ENCODE assay signal across 1 cellular context in the genomic region with DNA sequence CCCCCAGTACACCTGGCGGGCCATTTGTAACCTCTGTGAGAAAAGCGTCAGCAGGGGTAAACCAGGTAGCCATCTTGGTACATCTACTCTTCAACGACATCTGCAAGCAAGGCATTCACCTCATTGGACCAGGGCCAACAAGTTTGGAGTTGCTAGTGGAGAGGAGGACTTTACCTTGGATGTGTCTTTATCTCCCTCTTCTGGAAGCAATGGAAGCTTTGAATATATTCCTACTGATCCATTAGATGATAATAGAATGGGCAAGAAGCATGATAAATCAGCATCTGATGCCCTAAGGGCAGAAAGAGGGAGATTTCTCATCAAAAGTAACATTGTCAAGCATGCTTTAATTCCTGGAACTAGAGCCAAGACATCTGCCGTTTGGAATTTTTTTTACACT.
TF ChIP-seq lines count a peak whose summit lies in the region.

No MANE protein-coding gene starts in this region.

TF ChIP-seq in IMR-90, 13 proteins besides CTCF, POLR2A, EP300 and RAD21 (continued from another document):
- no peak for TF ChIP-seq RFX5 (IDR thresholded peaks at IDR 0.05; ENCODE audit: low read depth, low read length)
- no peak for TF ChIP-seq RCOR1 (IDR thresholded peaks at IDR 0.05; ENCODE audit: insufficient replicate concordance, low read length)
- no peak for TF ChIP-seq CEBPB (IDR thresholded peaks at IDR 0.05; ENCODE audit: low read depth, low read length)
